In genomic region chr13:97712770-97713169, GRCh38 we compare ENCODE assay signal across 7 cellular contexts.
"Had no signal": no experiment of that assay in that cellular context is flagged by ENCODE, and none has a peak within 500 bp of the region (broad histone marks: within the 10 kb centered on the region; RNA-seq: fewer than 3 reads in every experiment).

No MANE protein-coding gene starts in this region.

- H3K36me3 Mint-ChIP-seq: IgD-negative memory B cell had no signal

- H3K27ac Mint-ChIP-seq: IgD-negative memory B cell had no signal

- H3K27me3 Mint-ChIP-seq: IgD-negative memory B cell had no signal

- H3K4me3 ChIP-seq: K562 had no signal

- DNase-seq: IMR-90, KBM-7 had no signal

- H3K4me3 Mint-ChIP-seq: IgD-negative memory B cell had no signal

- H3K27ac ChIP-seq: HL-60 had no signal

- FAIRE-seq: HepG2, HTR-8/SVneo, K562 had no signal

- H3K4me1 Mint-ChIP-seq: IgD-negative memory B cell had no signal
